ENCODE assay signal across 8 cellular contexts in the genomic region with DNA sequence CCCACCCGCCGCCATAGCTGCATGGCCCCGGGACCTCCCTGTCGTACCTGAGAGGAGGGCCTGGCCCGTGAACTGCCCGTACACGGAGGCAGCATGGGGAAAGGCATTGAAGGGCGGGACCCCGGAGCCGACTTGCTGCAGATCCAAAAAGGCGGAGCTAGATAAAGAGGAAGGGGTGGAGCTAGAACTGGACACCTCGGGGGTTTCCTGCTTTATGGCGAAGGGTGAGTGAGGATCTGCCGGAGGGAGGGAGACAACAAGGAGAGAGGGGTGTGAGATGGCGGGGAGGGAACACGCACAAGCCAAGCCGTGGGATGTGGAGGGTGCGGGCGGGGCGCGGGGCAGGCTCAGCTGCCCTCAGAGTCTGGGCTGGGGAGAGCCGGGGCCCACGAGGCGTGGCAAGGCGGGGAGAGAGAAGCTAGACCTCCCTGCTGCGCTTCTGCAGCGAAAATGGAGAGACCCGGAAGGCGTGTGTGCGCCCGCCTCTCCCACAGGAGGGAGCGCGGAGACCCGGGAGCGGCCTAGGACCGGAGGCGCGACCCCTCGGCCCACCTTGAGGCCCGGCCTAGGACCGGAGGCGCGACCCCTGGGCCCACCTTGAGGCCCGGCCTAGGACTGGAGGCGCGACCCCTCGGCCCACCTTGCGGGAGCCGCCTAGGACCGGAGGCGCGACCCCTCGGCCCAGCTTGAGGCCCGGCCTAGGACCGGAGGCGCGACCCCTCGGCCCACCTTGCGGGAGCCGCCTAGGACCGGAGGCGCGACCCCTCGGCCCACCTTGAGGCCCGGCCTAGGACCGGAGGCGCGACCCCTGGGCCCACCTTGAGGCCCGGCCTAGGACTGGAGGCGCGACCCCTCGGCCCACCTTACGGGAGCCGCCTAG. TPM values are rescaled to one million over a fixed set of nuclear protein-coding genes. Genes with fewer than 3 reads are reported as not detected.
A peak's percentile ranks its signal among the peaks of the same experiment; 100 is the strongest.
DNase-seq lines count a peak whose midpoint lies in the region; ATAC-seq and TF ChIP-seq lines count a peak whose summit lies in the region.
"Not testable (repeated sequence)": the region's sequence is repeated elsewhere in the genome, so short reads cannot be mapped to it uniquely, and the experiment has no call there.

No MANE protein-coding gene starts in this region.

- DNase-seq in A673 (ENCODE audit: low spot score) (peak; percentile 87), HS-27A (ENCODE audit: low read depth) (peak; percentile 94), RPMI7951 (ENCODE audit: low read depth) (peak; percentile 96), dermis blood vessel endothelial cell (peak; percentile 66)
- DNase-seq in activated CD8-positive, alpha-beta memory T cell treated with anti-CD3 and anti-CD28 coated beads, Interleukin-2, amount 50 U/mL, for 48 hours, result peak; percentile 81
- DNase-seq in lower lobe of right lung, result not testable (repeated sequence)
- DNase-seq in stimulated activated CD4-positive, alpha-beta T cell treated with anti-CD3 and anti-CD28 coated beads, Interleukin-2, amount 100 ng/mL, for 48 hours, result peak; percentile 33 to 49

- H3K4me3 ChIP-seq in A673 (ENCODE audit: low read depth, low read length, poor library complexity, severe bottlenecking) (peak overlapping the region; percentile 71), lower lobe of right lung (peak overlapping the region; percentile 47)

- intact Hi-C loops in A673 (cut with micrococcal nuclease; ENCODE audit: unreplicated experiment); lower lobe of right lung (cut with DNase I): not testable (repeated sequence)

- ATAC-seq in GM19023 (IDR thresholded peaks at IDR 0.05; ENCODE audit: unreplicated experiment) (peak; percentile 78), lower lobe of right lung (peak in 1 of 2 donors; percentile 63)

- peaks cover 20% of the 10 kb centered on the region for H3K4me1 ChIP-seq in A673 (ENCODE audit: insufficient read depth, low read length, poor library complexity, severe bottlenecking)
- peaks cover 15% of the 10 kb centered on the region for H3K4me1 ChIP-seq in lower lobe of right lung

- H3K9me3 ChIP-seq in A673 (ENCODE audit: low read depth, low read length, poor library complexity, severe bottlenecking); lower lobe of right lung: not testable (repeated sequence)

- BruUV-seq in A673 (replicated peaks; lab: Mats Ljungman, UMichigan), result not testable (repeated sequence)

- H3K36me3 ChIP-seq in A673 (ENCODE audit: insufficient read depth, low read length, poor library complexity, severe bottlenecking), result peaks cover 11% of the 10 kb centered on the region
- not testable (repeated sequence) for H3K36me3 ChIP-seq in lower lobe of right lung

- CTCF ChIA-PET in A673 (lab: Charles Lee), result interaction anchor here (0.6 to 1.0 kb wide), 3 partner anchors 31 to 366 kb away, joined by 3 to 4 read pairs (median 4); no protein-coding TSS in a partner anchor

- H3K27me3 ChIP-seq in A673 (replicated peaks; ENCODE audit: insufficient read depth, low read depth, low read length, poor library complexity); lower lobe of right lung (ENCODE audit: low read depth): not testable (repeated sequence)

- TF ChIP-seq CTCF in A673 (conservative IDR thresholded peaks at IDR 0.05; ENCODE audit: low read depth, low read length); lower lobe of right lung (IDR thresholded peaks at IDR 0.05): not testable (repeated sequence)

- H3K27ac ChIP-seq in A673 (ENCODE audit: low read depth, low read length, poor library complexity, severe bottlenecking) (peak overlapping the region; percentile 83), lower lobe of right lung (peak overlapping the region; percentile 68)

- POLR2A ChIA-PET in A673 (lab: Charles Lee; ENCODE audit: low non-redundant PET), result not testable (repeated sequence)

RNA-seq across cellular contexts. Expression of a gene that starts 43.1 kb away (rescaled TPM):
- total RNA-seq in A673 (2021) (3.1 and 3.2 TPM in 2 replicates), dermis blood vessel endothelial cell (0.65 and 0.68 TPM in 2 replicates), lower lobe of right lung (1.2 TPM)
- 5.4 and 12.6 TPM in 2 replicates for total RNA-seq in RPMI7951 (2014; rRNA removed; shearing (Covaris generic))
